Comparison of ENCODE assay signal across 8 cellular contexts in genomic region chr2:178280261-178280852, GRCh38.
DNase-seq lines count a peak whose midpoint lies in the region; ATAC-seq and TF ChIP-seq lines count a peak whose summit lies in the region.

No MANE protein-coding gene starts in this region.

- H3K27ac Mint-ChIP-seq in stimulated activated naive CD8-positive, alpha-beta T cell treated with anti-CD3 and anti-CD28 coated beads, Interleukin-15, amount 100 ng/mL, for 72 hours = no peak overlapping the region

- H3K9me3 ChIP-seq in ascending aorta = no peaks in the 10 kb centered on the region

- no peaks in the 10 kb centered on the region for H3K4me1 ChIP-seq in ascending aorta

- H3K4me3 Mint-ChIP-seq in stimulated activated naive CD8-positive, alpha-beta T cell treated with anti-CD3 and anti-CD28 coated beads, Interleukin-15, amount 100 ng/mL, for 72 hours = no peak overlapping the region

- intact Hi-C loops in ascending aorta (cut with DNase I) = loop anchor here (2.0 to 5.0 kb wide), 2 partner anchors 148 to 168 kb away; partner anchors contain the start of gene RBM45

- peak; percentile 87 for ATAC-seq in HG02798 (IDR thresholded peaks at IDR 0.05; ENCODE audit: poor library complexity, unreplicated experiment)
- peak; percentile 65 for ATAC-seq in stimulated activated naive CD8-positive, alpha-beta T cell treated with anti-CD3 and anti-CD28 coated beads, Interleukin-15, amount 100 ng/mL, for 72 hours

- H3K36me3 ChIP-seq in ascending aorta = no peaks in the 10 kb centered on the region

- no peaks in the 10 kb centered on the region for H3K27me3 ChIP-seq in ascending aorta

- no peak overlapping the region for H3K4me3 ChIP-seq in ascending aorta

- H3K27ac ChIP-seq in ascending aorta = no peak overlapping the region

- peaks cover 8% of the 10 kb centered on the region for H3K27me3 Mint-ChIP-seq in stimulated activated naive CD8-positive, alpha-beta T cell treated with anti-CD3 and anti-CD28 coated beads, Interleukin-15, amount 100 ng/mL, for 72 hours

- no peaks in the 10 kb centered on the region for H3K9me3 Mint-ChIP-seq in stimulated activated naive CD8-positive, alpha-beta T cell treated with anti-CD3 and anti-CD28 coated beads, Interleukin-15, amount 100 ng/mL, for 72 hours

- no peaks in the 10 kb centered on the region for H3K4me1 Mint-ChIP-seq in stimulated activated naive CD8-positive, alpha-beta T cell treated with anti-CD3 and anti-CD28 coated beads, Interleukin-15, amount 100 ng/mL, for 72 hours

- TF ChIP-seq CTCF in GM12872 (IDR thresholded peaks at IDR 0.05; ENCODE audit: insufficient read depth, low read depth, low read length) (peak; percentile 68), ascending aorta (IDR thresholded peaks at IDR 0.05) (peak; percentile 56 to 77 (median 76))

- DNase-seq in AML-193 (lab: John Stamatoyannopoulos, UW) (peak; percentile 56 to 73), NCI-H226 (peak; percentile 23), ascending aorta (ENCODE audit: low spot score in 2 of 2) (peak in 1 of 2 donors; percentile 65), iPS-NIHi11 (ENCODE audit: low spot score) (peak; percentile 43), DMS79 treated with DMSO at 0.1 percent for 48 hours (lab: John Stamatoyannopoulos, UW) (no peak)
- DNase-seq in stimulated activated naive CD8-positive, alpha-beta T cell treated with anti-CD3 and anti-CD28 coated beads, Interleukin-15, amount 100 ng/mL, for 72 hours = peak; percentile 31 to 32
